18 cellular contexts compared by ENCODE assay signal in the genomic region with DNA sequence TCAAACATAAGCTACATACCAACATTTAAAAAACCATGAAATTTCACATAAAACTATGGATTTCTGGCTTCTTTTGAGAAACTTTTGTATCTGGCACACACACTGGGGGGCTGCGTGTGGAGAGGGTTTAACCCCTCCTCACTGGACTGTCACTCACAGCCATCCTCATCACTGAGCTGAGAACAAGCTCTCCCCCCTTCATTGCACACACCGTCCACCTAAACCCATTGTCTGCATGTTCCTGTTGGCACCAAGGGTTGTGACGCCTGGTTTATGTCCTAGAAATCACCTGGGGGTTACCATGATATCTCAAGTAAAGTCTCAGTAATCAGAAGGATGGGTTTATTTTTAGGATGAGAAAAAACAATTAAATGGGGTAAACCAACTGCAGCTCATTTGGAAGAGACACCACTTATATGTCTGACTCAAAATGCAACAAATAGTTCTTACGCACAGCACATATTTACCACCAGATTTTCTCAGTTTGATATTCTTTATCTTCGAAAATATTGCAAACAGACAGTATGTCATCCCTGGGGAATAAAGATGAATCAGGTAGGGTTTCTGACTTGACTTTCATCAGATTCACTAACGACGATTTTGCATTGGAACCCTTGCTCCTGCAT.
"Had no signal": no experiment of that assay in that cellular context is flagged by ENCODE, and none has a peak within 500 bp of the region (broad histone marks: within the 10 kb centered on the region; RNA-seq: fewer than 3 reads in every experiment).

No MANE protein-coding gene starts in this region.

- H3K27ac Mint-ChIP-seq: activated CD8-positive, alpha-beta T cell treated with anti-CD3 and anti-CD28 coated beads for 36 hours; activated naive CD4-positive, alpha-beta T cell treated with anti-CD3 and anti-CD28 coated beads, Interleukin-2, amount 50 U/mL, for 72 hours; naive thymus-derived CD4-positive, alpha-beta T cell; type B pancreatic cell; WTC11 had no signal

- H3K36me3 ChIP-seq: left lung, neutrophil, suprapubic skin had no signal

- H3K9me3 ChIP-seq: mucosa of descending colon, neutrophil, suprapubic skin had no signal

- DNase-seq: activated CD4-positive, alpha-beta T cell treated with anti-CD3 and anti-CD28 coated beads for 48 hours; activated CD8-positive, alpha-beta T cell treated with anti-CD3 and anti-CD28 coated beads for 36 hours; activated gamma-delta T cell; activated T-cell treated with anti-CD3 and anti-CD28 coated beads, Interleukin-2, amount 50 U/mL, for 4 hours; left lung; mucosa of descending colon; naive thymus-derived CD4-positive, alpha-beta T cell; stimulated activated naive CD8-positive, alpha-beta T cell treated with anti-CD3 and anti-CD28 coated beads, Interleukin-15, Interleukin-2, amounts not matched to agents 100 U/mL and 50 U/mL, for 24 hours had no signal

- FAIRE-seq: colon, endometrium, keratinocyte, TTC549 had no signal

- ATAC-seq: activated CD8-positive, alpha-beta T cell treated with anti-CD3 and anti-CD28 coated beads for 36 hours; activated naive CD4-positive, alpha-beta T cell treated with anti-CD3 and anti-CD28 coated beads, Interleukin-2, amount 50 U/mL, for 72 hours; activated T-cell treated with anti-CD3 and anti-CD28 coated beads, Interleukin-2, amount 50 U/mL, for 4 hours; left lung; mucosa of descending colon; naive thymus-derived CD4-positive, alpha-beta T cell; stimulated activated naive CD8-positive, alpha-beta T cell treated with anti-CD3 and anti-CD28 coated beads, Interleukin-15, Interleukin-2, amounts not matched to agents 100 U/mL and 50 U/mL, for 24 hours had no signal

- H3K4me3 ChIP-seq: left lung, mucosa of descending colon, suprapubic skin had no signal

- H3K36me3 Mint-ChIP-seq: type B pancreatic cell had no signal

- H3K9ac ChIP-seq: parathyroid adenoma had no signal

- H3K4me1 ChIP-seq: parathyroid adenoma, suprapubic skin had no signal

- H3K27ac ChIP-seq: left lung, neutrophil, parathyroid adenoma, suprapubic skin had no signal

- H3K27me3 ChIP-seq: left lung, neutrophil, suprapubic skin had no signal

- H3K27me3 Mint-ChIP-seq: activated CD8-positive, alpha-beta T cell treated with anti-CD3 and anti-CD28 coated beads for 36 hours; naive thymus-derived CD4-positive, alpha-beta T cell; type B pancreatic cell had no signal

- H3K4me3 Mint-ChIP-seq: activated CD8-positive, alpha-beta T cell treated with anti-CD3 and anti-CD28 coated beads for 36 hours; activated T-cell treated with anti-CD3 and anti-CD28 coated beads, Interleukin-2, amount 50 U/mL, for 4 hours; naive thymus-derived CD4-positive, alpha-beta T cell; WTC11 had no signal
